ENCODE assay signal across 1 cellular context in the genomic region with DNA sequence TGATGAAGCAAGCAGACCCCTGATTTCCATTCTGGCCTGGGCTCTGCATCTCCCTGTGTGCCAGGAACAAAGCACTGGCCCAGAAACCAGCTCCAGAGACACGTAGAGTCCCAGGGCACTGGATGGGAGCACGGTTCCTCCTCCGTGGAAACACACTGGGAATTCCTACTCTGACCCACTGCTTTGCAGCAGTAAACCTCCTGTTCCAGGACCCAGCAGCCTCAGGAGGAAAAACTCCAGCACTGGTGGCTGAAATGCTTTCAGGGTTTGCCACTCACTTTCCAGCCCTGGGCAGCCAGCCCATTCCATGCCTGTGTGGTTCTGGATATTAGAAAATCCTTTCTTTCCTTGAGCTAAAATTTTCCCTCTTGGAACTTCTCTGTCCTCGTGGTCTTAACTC.
TF ChIP-seq lines count a peak whose summit lies in the region.

No MANE protein-coding gene starts in this region.

TF ChIP-seq in GM23338, 12 proteins besides CTCF, POLR2A, EP300 and RAD21:
- TF ChIP-seq ZNF331 (CRISPR knock-in tag; IDR thresholded peaks at IDR 0.05; ENCODE audit: low read depth) (no peak), EZH2 (IDR thresholded peaks at IDR 0.05; ENCODE audit: low read depth, unreplicated experiment) (no peak), POLR2AphosphoS5 (IDR thresholded peaks at IDR 0.05; ENCODE audit: low read depth) (no peak), NANOG (IDR thresholded peaks at IDR 0.05; ENCODE audit: borderline replicate concordance) (no peak), EZH2phosphoT487 (IDR thresholded peaks at IDR 0.05; ENCODE audit: unreplicated experiment) (no peak), JUNB (IDR thresholded peaks at IDR 0.05; ENCODE audit: unreplicated experiment) (no peak), ZNF114 (CRISPR knock-in tag; IDR thresholded peaks at IDR 0.05) (no peak), STAT1 (IDR thresholded peaks at IDR 0.05; ENCODE audit: unreplicated experiment) (no peak), CREB1 (CRISPR knock-in tag; IDR thresholded peaks at IDR 0.05; ENCODE audit: low read depth) (no peak)
- TF ChIP-seq, protein P1, sequence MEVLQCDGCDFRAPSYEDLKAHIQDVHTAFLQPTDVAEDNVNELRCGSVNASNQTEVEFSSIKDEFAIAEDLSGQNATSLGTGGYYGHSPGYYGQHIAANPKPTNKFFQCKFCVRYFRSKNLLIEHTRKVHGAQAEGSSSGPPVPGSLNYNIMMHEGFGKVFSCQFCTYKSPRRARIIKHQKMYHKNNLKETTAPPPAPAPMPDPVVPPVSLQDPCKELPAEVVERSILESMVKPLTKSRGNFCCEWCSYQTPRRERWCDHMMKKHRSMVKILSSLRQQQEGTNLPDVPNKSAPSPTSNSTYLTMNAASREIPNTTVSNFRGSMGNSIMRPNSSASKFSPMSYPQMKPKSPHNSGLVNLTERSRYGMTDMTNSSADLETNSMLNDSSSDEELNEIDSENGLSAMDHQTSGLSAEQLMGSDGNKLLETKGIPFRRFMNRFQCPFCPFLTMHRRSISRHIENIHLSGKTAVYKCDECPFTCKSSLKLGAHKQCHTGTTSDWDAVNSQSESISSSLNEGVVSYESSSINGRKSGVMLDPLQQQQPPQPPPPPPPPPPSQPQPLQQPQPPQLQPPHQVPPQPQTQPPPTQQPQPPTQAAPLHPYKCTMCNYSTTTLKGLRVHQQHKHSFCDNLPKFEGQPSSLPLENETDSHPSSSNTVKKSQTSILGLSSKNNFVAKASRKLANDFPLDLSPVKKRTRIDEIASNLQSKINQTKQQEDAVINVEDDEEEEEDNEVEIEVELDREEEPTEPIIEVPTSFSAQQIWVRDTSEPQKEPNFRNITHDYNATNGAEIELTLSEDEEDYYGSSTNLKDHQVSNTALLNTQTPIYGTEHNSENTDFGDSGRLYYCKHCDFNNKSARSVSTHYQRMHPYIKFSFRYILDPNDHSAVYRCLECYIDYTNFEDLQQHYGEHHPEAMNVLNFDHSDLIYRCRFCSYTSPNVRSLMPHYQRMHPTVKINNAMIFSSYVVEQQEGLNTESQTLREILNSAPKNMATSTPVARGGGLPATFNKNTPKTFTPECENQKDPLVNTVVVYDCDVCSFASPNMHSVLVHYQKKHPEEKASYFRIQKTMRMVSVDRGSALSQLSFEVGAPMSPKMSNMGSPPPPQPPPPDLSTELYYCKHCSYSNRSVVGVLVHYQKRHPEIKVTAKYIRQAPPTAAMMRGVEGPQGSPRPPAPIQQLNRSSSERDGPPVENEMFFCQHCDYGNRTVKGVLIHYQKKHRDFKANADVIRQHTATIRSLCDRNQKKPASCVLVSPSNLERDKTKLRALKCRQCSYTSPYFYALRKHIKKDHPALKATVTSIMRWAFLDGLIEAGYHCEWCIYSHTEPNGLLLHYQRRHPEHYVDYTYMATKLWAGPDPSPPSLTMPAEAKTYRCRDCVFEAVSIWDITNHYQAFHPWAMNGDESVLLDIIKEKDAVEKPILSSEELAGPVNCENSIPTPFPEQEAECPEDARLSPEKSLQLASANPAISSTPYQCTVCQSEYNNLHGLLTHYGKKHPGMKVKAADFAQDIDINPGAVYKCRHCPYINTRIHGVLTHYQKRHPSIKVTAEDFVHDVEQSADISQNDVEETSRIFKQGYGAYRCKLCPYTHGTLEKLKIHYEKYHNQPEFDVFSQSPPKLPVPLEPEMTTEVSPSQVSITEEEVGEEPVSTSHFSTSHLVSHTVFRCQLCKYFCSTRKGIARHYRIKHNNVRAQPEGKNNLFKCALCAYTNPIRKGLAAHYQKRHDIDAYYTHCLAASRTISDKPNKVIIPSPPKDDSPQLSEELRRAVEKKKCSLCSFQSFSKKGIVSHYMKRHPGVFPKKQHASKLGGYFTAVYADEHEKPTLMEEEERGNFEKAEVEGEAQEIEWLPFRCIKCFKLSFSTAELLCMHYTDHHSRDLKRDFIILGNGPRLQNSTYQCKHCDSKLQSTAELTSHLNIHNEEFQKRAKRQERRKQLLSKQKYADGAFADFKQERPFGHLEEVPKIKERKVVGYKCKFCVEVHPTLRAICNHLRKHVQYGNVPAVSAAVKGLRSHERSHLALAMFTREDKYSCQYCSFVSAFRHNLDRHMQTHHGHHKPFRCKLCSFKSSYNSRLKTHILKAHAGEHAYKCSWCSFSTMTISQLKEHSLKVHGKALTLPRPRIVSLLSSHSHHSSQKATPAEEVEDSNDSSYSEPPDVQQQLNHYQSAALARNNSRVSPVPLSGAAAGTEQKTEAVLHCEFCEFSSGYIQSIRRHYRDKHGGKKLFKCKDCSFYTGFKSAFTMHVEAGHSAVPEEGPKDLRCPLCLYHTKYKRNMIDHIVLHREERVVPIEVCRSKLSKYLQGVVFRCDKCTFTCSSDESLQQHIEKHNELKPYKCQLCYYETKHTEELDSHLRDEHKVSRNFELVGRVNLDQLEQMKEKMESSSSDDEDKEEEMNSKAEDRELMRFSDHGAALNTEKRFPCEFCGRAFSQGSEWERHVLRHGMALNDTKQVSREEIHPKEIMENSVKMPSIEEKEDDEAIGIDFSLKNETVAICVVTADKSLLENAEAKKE (CRISPR knock-in tag; IDR thresholded peaks at IDR 0.05) = no peak
- TF ChIP-seq, protein P2, sequence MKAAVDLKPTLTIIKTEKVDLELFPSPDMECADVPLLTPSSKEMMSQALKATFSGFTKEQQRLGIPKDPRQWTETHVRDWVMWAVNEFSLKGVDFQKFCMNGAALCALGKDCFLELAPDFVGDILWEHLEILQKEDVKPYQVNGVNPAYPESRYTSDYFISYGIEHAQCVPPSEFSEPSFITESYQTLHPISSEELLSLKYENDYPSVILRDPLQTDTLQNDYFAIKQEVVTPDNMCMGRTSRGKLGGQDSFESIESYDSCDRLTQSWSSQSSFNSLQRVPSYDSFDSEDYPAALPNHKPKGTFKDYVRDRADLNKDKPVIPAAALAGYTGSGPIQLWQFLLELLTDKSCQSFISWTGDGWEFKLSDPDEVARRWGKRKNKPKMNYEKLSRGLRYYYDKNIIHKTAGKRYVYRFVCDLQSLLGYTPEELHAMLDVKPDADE (IDR thresholded peaks at IDR 0.05) = no peak
- TF ChIP-seq, protein P3, sequence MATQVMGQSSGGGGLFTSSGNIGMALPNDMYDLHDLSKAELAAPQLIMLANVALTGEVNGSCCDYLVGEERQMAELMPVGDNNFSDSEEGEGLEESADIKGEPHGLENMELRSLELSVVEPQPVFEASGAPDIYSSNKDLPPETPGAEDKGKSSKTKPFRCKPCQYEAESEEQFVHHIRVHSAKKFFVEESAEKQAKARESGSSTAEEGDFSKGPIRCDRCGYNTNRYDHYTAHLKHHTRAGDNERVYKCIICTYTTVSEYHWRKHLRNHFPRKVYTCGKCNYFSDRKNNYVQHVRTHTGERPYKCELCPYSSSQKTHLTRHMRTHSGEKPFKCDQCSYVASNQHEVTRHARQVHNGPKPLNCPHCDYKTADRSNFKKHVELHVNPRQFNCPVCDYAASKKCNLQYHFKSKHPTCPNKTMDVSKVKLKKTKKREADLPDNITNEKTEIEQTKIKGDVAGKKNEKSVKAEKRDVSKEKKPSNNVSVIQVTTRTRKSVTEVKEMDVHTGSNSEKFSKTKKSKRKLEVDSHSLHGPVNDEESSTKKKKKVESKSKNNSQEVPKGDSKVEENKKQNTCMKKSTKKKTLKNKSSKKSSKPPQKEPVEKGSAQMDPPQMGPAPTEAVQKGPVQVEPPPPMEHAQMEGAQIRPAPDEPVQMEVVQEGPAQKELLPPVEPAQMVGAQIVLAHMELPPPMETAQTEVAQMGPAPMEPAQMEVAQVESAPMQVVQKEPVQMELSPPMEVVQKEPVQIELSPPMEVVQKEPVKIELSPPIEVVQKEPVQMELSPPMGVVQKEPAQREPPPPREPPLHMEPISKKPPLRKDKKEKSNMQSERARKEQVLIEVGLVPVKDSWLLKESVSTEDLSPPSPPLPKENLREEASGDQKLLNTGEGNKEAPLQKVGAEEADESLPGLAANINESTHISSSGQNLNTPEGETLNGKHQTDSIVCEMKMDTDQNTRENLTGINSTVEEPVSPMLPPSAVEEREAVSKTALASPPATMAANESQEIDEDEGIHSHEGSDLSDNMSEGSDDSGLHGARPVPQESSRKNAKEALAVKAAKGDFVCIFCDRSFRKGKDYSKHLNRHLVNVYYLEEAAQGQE (IDR thresholded peaks at IDR 0.05; ENCODE audit: unreplicated experiment) = no peak
TF ChIP-seq in GM23338: peak in this region for 0.
